8 cellular contexts compared by ENCODE assay signal in genomic region chr6:30411515-30412207, GRCh38.
DNase-seq lines count a peak whose midpoint lies in the region; ATAC-seq and TF ChIP-seq lines count a peak whose summit lies in the region.

No MANE protein-coding gene starts in this region.

- H3K27ac Mint-ChIP-seq in Caco-2 (ENCODE audit: unreplicated experiment) (no peak overlapping the region), IgD-negative memory B cell (no peak overlapping the region)
- H3K27ac Mint-ChIP-seq in activated naive CD4-positive, alpha-beta T cell treated with anti-CD3 and anti-CD28 coated beads, Interleukin-2, amount 50 U/mL, for 72 hours = no peak overlapping the region

- peak; percentile 82 to 84 for TF ChIP-seq CTCF in Caco-2 (IDR thresholded peaks at IDR 0.05; ENCODE audit: insufficient read depth in 1 of 2, low read depth in 1 of 2, low read length in 1 of 2, severe bottlenecking in 1 of 2, unreplicated experiment in 1 of 2)

- H3K9me3 Mint-ChIP-seq in Caco-2 (ENCODE audit: unreplicated experiment) = peaks cover 25% of the 10 kb centered on the region
- peaks cover 0 to 16% (median 14%) of the 10 kb centered on the region in 3 donors for H3K9me3 Mint-ChIP-seq in IgD-negative memory B cell
- H3K9me3 Mint-ChIP-seq in activated naive CD4-positive, alpha-beta T cell treated with anti-CD3 and anti-CD28 coated beads, Interleukin-2, amount 50 U/mL, for 72 hours = peaks cover 7 to 19% of the 10 kb centered on the region in 2 donors

- peaks cover 17% of the 10 kb centered on the region for H3K27me3 Mint-ChIP-seq in Caco-2 (ENCODE audit: insufficient read depth, unreplicated experiment)
- H3K27me3 Mint-ChIP-seq in IgD-negative memory B cell = peaks cover 35% of the 10 kb centered on the region

- no peak overlapping the region for H3K4me3 Mint-ChIP-seq in Caco-2 (ENCODE audit: unreplicated experiment)
- peak overlapping the region in 3 of 4 donors; percentile 26 to 79 (median 49) for H3K4me3 Mint-ChIP-seq in IgD-negative memory B cell

- intact Hi-C loops in Caco-2 (cut with micrococcal nuclease; ENCODE audit: unreplicated experiment) = no loop called here

- no peak overlapping the region for H3K4me3 ChIP-seq in Caco-2 (ENCODE audit: low read depth, low read length)

- no peaks in the 10 kb centered on the region for H3K27me3 ChIP-seq in Caco-2 (replicated peaks; ENCODE audit: control insufficient read depth, insufficient read depth, low read length)

- no peaks in the 10 kb centered on the region for H3K36me3 Mint-ChIP-seq in Caco-2 (ENCODE audit: insufficient read depth, unreplicated experiment)
- no peaks in the 10 kb centered on the region for H3K36me3 Mint-ChIP-seq in IgD-negative memory B cell
- H3K36me3 Mint-ChIP-seq in activated naive CD4-positive, alpha-beta T cell treated with anti-CD3 and anti-CD28 coated beads, Interleukin-2, amount 50 U/mL, for 72 hours = peaks cover 6 to 19% of the 10 kb centered on the region in 2 donors

- ATAC-seq in SK-N-SH treated with all-trans-retinoic acid at 6 μM for 48 hours = peak; percentile 85
- peak; percentile 66 to 93 for ATAC-seq in activated naive CD4-positive, alpha-beta T cell treated with anti-CD3 and anti-CD28 coated beads, Interleukin-2, amount 50 U/mL, for 72 hours
- no peak for ATAC-seq in GM19395 (IDR thresholded peaks at IDR 0.05; ENCODE audit: unreplicated experiment)

- H3K9me3 ChIP-seq in Caco-2 = peaks cover 13% of the 10 kb centered on the region; the same call in 1 of the 2 replicates

- H3K4me1 Mint-ChIP-seq in Caco-2 (ENCODE audit: low read depth, unreplicated experiment) (no peaks in the 10 kb centered on the region), IgD-negative memory B cell (peaks cover 0 to 10% (median 7%) of the 10 kb centered on the region in 3 donors)

- H3K36me3 ChIP-seq in Caco-2 (ENCODE audit: control insufficient read depth, insufficient read depth, low read length) = no peaks in the 10 kb centered on the region

- BruUV-seq in Caco-2 (replicated peaks; lab: Mats Ljungman, UMichigan) = no TSS peak

- DNase-seq in Caco-2 = peak; percentile 64 to 69
- DNase-seq in activated naive CD4-positive, alpha-beta T cell treated with anti-CD3 and anti-CD28 coated beads, Interleukin-2, amount 50 U/mL, for 72 hours (ENCODE audit: low spot score in 2 of 2) = peak; percentile 59 to 76
- peak; percentile 42 for DNase-seq in iPS DF 19.7 (ENCODE audit: low read depth, low spot score)
- peak; percentile 21 to 38 for DNase-seq in stimulated activated CD4-positive, alpha-beta T cell treated with anti-CD3 and anti-CD28 coated beads, Interleukin-15, amount 100 ng/mL, for 1 hour (ENCODE audit: low read depth in 1 of 2, low spot score in 1 of 2)
- DNase-seq in DMS79 treated with DMSO at 0.1 percent for 48 hours (lab: John Stamatoyannopoulos, UW) = no peak

- CTCF ChIA-PET in Caco-2 (lab: Charles Lee) = interaction anchor here (0.6 to 1.0 kb wide), 2 partner anchors 14 to 411 kb away, joined by 4 read pairs; no protein-coding TSS in a partner anchor

- POLR2A ChIA-PET in Caco-2 (lab: Charles Lee) = no interaction called here

- H3K4me1 ChIP-seq in Caco-2 = no peaks in the 10 kb centered on the region

TF ChIP-seq in SK-N-SH treated with all-trans-retinoic acid at 6 μM for 48 hours, 23 proteins besides CTCF, POLR2A, EP300 and RAD21:
- TF ChIP-seq PPARA (CRISPR knock-in tag; IDR thresholded peaks at IDR 0.05; ENCODE audit: borderline replicate concordance) (no peak), SNAI2 (CRISPR knock-in tag; IDR thresholded peaks at IDR 0.05) (no peak), ZFP30 (CRISPR knock-in tag; IDR thresholded peaks at IDR 0.05) (no peak), ISL1 (CRISPR knock-in tag; IDR thresholded peaks at IDR 0.05) (no peak), ZC3H10 (CRISPR knock-in tag; IDR thresholded peaks at IDR 0.05) (no peak), ESRRG (CRISPR knock-in tag; IDR thresholded peaks at IDR 0.05) (no peak), TOX (CRISPR knock-in tag; IDR thresholded peaks at IDR 0.05; ENCODE audit: borderline replicate concordance) (no peak), RARB (CRISPR knock-in tag; IDR thresholded peaks at IDR 0.05) (no peak), ZNF565 (CRISPR knock-in tag; conservative IDR thresholded peaks at IDR 0.05; ENCODE audit: low read depth) (no peak), TCF4 (CRISPR knock-in tag; IDR thresholded peaks at IDR 0.05; ENCODE audit: borderline replicate concordance) (no peak), PATZ1 (CRISPR knock-in tag; IDR thresholded peaks at IDR 0.05; ENCODE audit: borderline replicate concordance) (no peak), BACH2 (CRISPR knock-in tag; IDR thresholded peaks at IDR 0.05; ENCODE audit: borderline replicate concordance) (no peak)
- TF ChIP-seq, protein P1, sequence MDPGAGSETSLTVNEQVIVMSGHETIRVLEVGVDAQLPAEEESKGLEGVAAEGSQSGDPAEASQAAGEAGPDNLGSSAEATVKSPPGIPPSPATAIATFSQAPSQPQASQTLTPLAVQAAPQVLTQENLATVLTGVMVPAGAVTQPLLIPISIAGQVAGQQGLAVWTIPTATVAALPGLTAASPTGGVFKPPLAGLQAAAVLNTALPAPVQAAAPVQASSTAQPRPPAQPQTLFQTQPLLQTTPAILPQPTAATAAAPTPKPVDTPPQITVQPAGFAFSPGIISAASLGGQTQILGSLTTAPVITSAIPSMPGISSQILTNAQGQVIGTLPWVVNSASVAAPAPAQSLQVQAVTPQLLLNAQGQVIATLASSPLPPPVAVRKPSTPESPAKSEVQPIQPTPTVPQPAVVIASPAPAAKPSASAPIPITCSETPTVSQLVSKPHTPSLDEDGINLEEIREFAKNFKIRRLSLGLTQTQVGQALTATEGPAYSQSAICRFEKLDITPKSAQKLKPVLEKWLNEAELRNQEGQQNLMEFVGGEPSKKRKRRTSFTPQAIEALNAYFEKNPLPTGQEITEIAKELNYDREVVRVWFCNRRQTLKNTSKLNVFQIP (CRISPR knock-in tag; IDR thresholded peaks at IDR 0.05; ENCODE audit: borderline replicate concordance, low read depth) = no peak
TF ChIP-seq in SK-N-SH treated with all-trans-retinoic acid at 6 μM for 48 hours: peak in this region for 0.
